ENCODE assay signal across 11 cellular contexts in genomic region chr10:49300140-49300974, GRCh38. TPM values are rescaled to one million over a fixed set of nuclear protein-coding genes. Genes with fewer than 3 reads are reported as not detected.
A peak's percentile ranks its signal among the peaks of the same experiment; 100 is the strongest.
DNase-seq lines count a peak whose midpoint lies in the region; ATAC-seq and TF ChIP-seq lines count a peak whose summit lies in the region.
"Had no signal": no experiment of that assay in that cellular context is flagged by ENCODE, and none has a peak within 500 bp of the region (broad histone marks: within the 10 kb centered on the region; RNA-seq: fewer than 3 reads in every experiment).

No MANE protein-coding gene starts in this region.

- H3K4me1 Mint-ChIP-seq in activated T-cell treated with anti-CD3 and anti-CD28 coated beads, Interleukin-2, amount 50 U/mL, for 4 hours (ENCODE audit: low read depth): no peaks in the 10 kb centered on the region
- H3K4me1 Mint-ChIP-seq in T-cell: peaks cover 0 to 5% (median 0%) of the 10 kb centered on the region in 3 donors

- POLR2A ChIA-PET in T-cell (lab: Charles Lee): no interaction called here

- no peak overlapping the region for H3K9ac ChIP-seq in fibroblast of lung (ENCODE audit: insufficient read depth, low read length)

- no peak overlapping the region for H3K27ac ChIP-seq in fibroblast of lung (ENCODE audit: insufficient read depth, low read length)

- H3K36me3 ChIP-seq in fibroblast of lung (ENCODE audit: control insufficient read depth, insufficient read depth, low read length): no peaks in the 10 kb centered on the region

- no peaks in the 10 kb centered on the region for H4K20me1 ChIP-seq in fibroblast of lung (ENCODE audit: control insufficient read depth, extremely low read depth, insufficient read depth, low read length)

- no peaks in the 10 kb centered on the region for H3K36me3 Mint-ChIP-seq in activated T-cell treated with anti-CD3 and anti-CD28 coated beads, Interleukin-2, amount 50 U/mL, for 4 hours (ENCODE audit: insufficient read depth)
- no peaks in the 10 kb centered on the region for H3K36me3 Mint-ChIP-seq in T-cell

- no peaks in the 10 kb centered on the region for H3K9me3 Mint-ChIP-seq in activated T-cell treated with anti-CD3 and anti-CD28 coated beads, Interleukin-2, amount 50 U/mL, for 4 hours
- H3K9me3 Mint-ChIP-seq in T-cell: no peaks in the 10 kb centered on the region

- H3K27me3 ChIP-seq in fibroblast of lung (ENCODE audit: control insufficient read depth, insufficient read depth, low read length): peaks cover 11% of the 10 kb centered on the region

- H3K4me1 ChIP-seq in fibroblast of lung (ENCODE audit: control insufficient read depth, extremely low read depth, insufficient read depth, low read length): no peaks in the 10 kb centered on the region

- no peak overlapping the region for H3K27ac Mint-ChIP-seq in T-cell

- peak; percentile 76 for ATAC-seq in HG03378 (IDR thresholded peaks at IDR 0.05; ENCODE audit: unreplicated experiment)
- no peak for ATAC-seq in activated T-cell treated with anti-CD3 and anti-CD28 coated beads, Interleukin-2, amount 50 U/mL, for 4 hours
- no peak for ATAC-seq in T-cell (replicated peaks in 1 of 4)

- TF ChIP-seq CTCF in GM20000 (IDR thresholded peaks at IDR 0.05; ENCODE audit: extremely low read depth, missing control alignments): no peak
- TF ChIP-seq CTCF in fibroblast of lung (conservative IDR thresholded peaks at IDR 0.05 in 1 of 2, IDR thresholded peaks at IDR 0.05 in 1 of 2; ENCODE audit: low read depth in 1 of 2, low read length in 2 of 2): no peak

- H3K4me3 ChIP-seq in fibroblast of lung (replicated peaks in 1 of 4; ENCODE audit: control extremely low read depth in 1 of 4, insufficient read depth in 1 of 4, low read depth in 3 of 4, low read length in 4 of 4): no peak overlapping the region

- CTCF ChIA-PET in T-cell (lab: Charles Lee): no interaction called here

- H3K79me2 ChIP-seq in fibroblast of lung (ENCODE audit: control insufficient read depth, insufficient read depth, low read length): no peaks in the 10 kb centered on the region

- no peaks in the 10 kb centered on the region for H3K9me3 ChIP-seq in fibroblast of lung (ENCODE audit: control insufficient read depth, insufficient read depth, low read depth, low read length)

- no peaks in the 10 kb centered on the region for H3K27me3 Mint-ChIP-seq in activated T-cell treated with anti-CD3 and anti-CD28 coated beads, Interleukin-2, amount 50 U/mL, for 4 hours (ENCODE audit: low read depth)
- no peaks in the 10 kb centered on the region for H3K27me3 Mint-ChIP-seq in T-cell

- H3K4me2 ChIP-seq in fibroblast of lung (ENCODE audit: extremely low read depth, insufficient read depth, low read length): no peak overlapping the region

- no peak overlapping the region for H3K4me3 Mint-ChIP-seq in activated T-cell treated with anti-CD3 and anti-CD28 coated beads, Interleukin-2, amount 50 U/mL, for 4 hours
- no peak overlapping the region for H3K4me3 Mint-ChIP-seq in T-cell

- DNase-seq in Ammon's horn (ENCODE audit: low spot score) (peak; percentile 33), GM20000 (ENCODE audit: low spot score) (peak; percentile 30), fibroblast of lung (ENCODE audit: low read depth in 2 of 2) (peak; percentile 2 to 26), NCI-H146 (lab: John Stamatoyannopoulos, UW) (no peak), T-cell (no peak), kidney tubule cell (ENCODE audit: low spot score) (no peak)
- no peak for DNase-seq in activated T-cell treated with anti-CD3 and anti-CD28 coated beads, Interleukin-2, amount 50 U/mL, for 4 hours
- DNase-seq: NCI-H1694 had no signal

- no peak overlapping the region for H2AFZ ChIP-seq in fibroblast of lung (ENCODE audit: low read length)

RNA-seq across cellular contexts. Expression of gene C10orf71, which starts 1.4 kb away (rescaled TPM):
- not detected in 2 replicates for total RNA-seq in fibroblast of lung
- polyA plus RNA-seq in fibroblast of lung: not detected in 2 replicates
- not detected in 2 replicates for polyA plus RNA-seq in fibroblast of lung (2012)
- not detected in 2 replicates for polyA minus RNA-seq in fibroblast of lung (ENCODE audit: low replicate concordance)
- not detected for total RNA-seq in activated T-cell treated with anti-CD3 and anti-CD28 coated beads, Interleukin-2, amount 50 U/mL, for 4 hours
- total RNA-seq in T-cell: not detected
- total RNA-seq: dermis microvascular lymphatic vessel endothelial cell had no signal
- polyA plus RNA-seq: AG04450 had no signal

Comparison
In these comparisons a context has a peak if more than half of its experiments do, and no peak if none do; other contexts are left out.
1. DNase-seq: peak in Ammon's horn (single experiment), GM20000 (single experiment) and fibroblast of lung (2 of 2); none in NCI-H146 (single experiment), activated T-cell treated with anti-CD3 and anti-CD28 coated beads, Interleukin-2, amount 50 U/mL, for 4 hours (single experiment), T-cell (0 of 34) and kidney tubule cell (single experiment).